ENCODE assay signal across 1 cellular context in the genomic region with DNA sequence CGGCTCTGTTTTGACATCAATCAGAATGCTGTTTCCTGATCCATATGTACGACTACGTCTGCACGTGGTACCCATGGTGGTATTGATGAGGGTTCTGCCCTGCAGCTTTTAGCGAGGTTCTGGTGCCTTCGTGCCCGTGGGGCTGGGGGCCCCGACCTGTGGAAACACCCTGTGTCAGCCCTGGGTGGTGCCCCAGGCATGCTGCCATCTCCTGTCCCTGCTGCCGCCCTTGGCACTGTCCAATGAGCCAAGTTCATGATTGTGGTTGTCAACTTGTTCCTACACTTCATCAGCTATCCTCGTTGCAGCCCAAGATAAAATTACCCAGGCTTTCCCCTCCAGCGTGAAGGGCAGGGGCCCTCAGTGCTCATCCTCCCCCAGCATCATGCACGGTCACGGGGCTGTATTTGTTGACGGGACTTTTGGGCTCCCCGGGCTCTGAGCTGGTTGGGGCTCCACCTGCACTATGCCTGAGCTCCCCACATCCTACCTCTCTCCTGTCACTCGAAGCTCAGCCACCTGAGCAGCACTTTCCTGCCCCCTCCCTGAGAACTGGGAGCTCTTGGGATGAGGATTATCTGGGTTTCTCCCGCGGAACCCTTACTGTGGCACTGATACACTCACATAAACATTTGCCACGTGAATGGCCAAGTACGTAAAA.
TF ChIP-seq lines count a peak whose summit lies in the region.

No MANE protein-coding gene starts in this region.

TF ChIP-seq in A549, 52 proteins besides CTCF, POLR2A, EP300 and RAD21 (continued from another document):
- TF ChIP-seq CBX2 (IDR thresholded peaks at IDR 0.05; ENCODE audit: borderline replicate concordance, low read depth) (no peak), SREBF2 (IDR thresholded peaks at IDR 0.05) (no peak)
- TF ChIP-seq, protein P1, sequence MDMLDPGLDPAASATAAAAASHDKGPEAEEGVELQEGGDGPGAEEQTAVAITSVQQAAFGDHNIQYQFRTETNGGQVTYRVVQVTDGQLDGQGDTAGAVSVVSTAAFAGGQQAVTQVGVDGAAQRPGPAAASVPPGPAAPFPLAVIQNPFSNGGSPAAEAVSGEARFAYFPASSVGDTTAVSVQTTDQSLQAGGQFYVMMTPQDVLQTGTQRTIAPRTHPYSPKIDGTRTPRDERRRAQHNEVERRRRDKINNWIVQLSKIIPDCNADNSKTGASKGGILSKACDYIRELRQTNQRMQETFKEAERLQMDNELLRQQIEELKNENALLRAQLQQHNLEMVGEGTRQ (IDR thresholded peaks at IDR 0.05): no peak
